ENCODE assay signal across 8 cellular contexts in genomic region chr20:45890077-45890996, GRCh38. TPM values are rescaled to one million over a fixed set of nuclear protein-coding genes. Genes with fewer than 3 reads are reported as not detected.
A peak's percentile ranks its signal among the peaks of the same experiment; 100 is the strongest.
DNase-seq lines count a peak whose midpoint lies in the region; ATAC-seq and TF ChIP-seq lines count a peak whose summit lies in the region.

No MANE protein-coding gene starts in this region.

- H3K4me1 Mint-ChIP-seq in brain: peaks cover 29% of the 10 kb centered on the region

- H3K27me3 Mint-ChIP-seq in brain: no peaks in the 10 kb centered on the region

- peaks cover 7% of the 10 kb centered on the region for H3K36me3 Mint-ChIP-seq in brain

- H3K9me3 Mint-ChIP-seq in brain: no peaks in the 10 kb centered on the region

- peak; percentile 44 to 74 for DNase-seq in NCI-H524 (lab: John Stamatoyannopoulos, UW)
- no peak for DNase-seq in NCI-H524 treated with DMSO at 0.1 percent for 48 hours (lab: John Stamatoyannopoulos, UW)
- peak; percentile 90 for DNase-seq in HT-29 (ENCODE audit: low spot score)
- no peak for DNase-seq in SK-N-MC (ENCODE audit: low read depth, low spot score)
- peak in 48 of 51 donors; percentile 17 to 80 (median 58) for DNase-seq in hypothalamus (lab: John Stamatoyannopoulos, UW)
- peak; percentile 42 for DNase-seq in putamen (ENCODE audit: low spot score)

- H3K27ac ChIP-seq in SK-N-MC: no peak overlapping the region

- no peaks in the 10 kb centered on the region for H3K9me3 ChIP-seq in SK-N-MC (ENCODE audit: low read depth, low read length)

- no peaks in the 10 kb centered on the region for H3K36me3 ChIP-seq in SK-N-MC (ENCODE audit: insufficient read depth, low read length)

- H3K4me3 Mint-ChIP-seq in brain: peak overlapping the region; percentile 92 to 98 (median 95)

- ATAC-seq in HG02884 (IDR thresholded peaks at IDR 0.05; ENCODE audit: unreplicated experiment): no peak

- peak overlapping the region; percentile 94 to 97 (median 95) for H3K27ac Mint-ChIP-seq in brain

- peak overlapping the region; percentile 93 for H3K9ac ChIP-seq in SK-N-MC (ENCODE audit: insufficient read length)

- TF ChIP-seq CTCF in brain (conservative IDR thresholded peaks at IDR 0.05): peak; percentile 68 to 76

- peak overlapping the region; percentile 99 for H3K4me3 ChIP-seq in SK-N-MC

RNA-seq across cellular contexts. Expression of gene NEURL2, which starts 0.7 kb away (rescaled TPM):
- total RNA-seq in HT-29 (2014; rRNA removed; shearing (Covaris generic)): 8.9 and 11.4 TPM in 2 replicates
- polyA plus RNA-seq in brain (ENCODE audit: insufficient read depth, low read depth, low replicate concordance): 1.9 TPM

RNA-seq across cellular contexts. Expression of gene CTSA, which starts 0.8 kb away (rescaled TPM):
- 151 and 162 TPM in 2 replicates for total RNA-seq in HT-29 (2014; rRNA removed; shearing (Covaris generic))
- polyA plus RNA-seq in brain (ENCODE audit: insufficient read depth, low read depth, low replicate concordance): 89.7 TPM

RNA-seq across cellular contexts. Expression of gene SPATA25, which starts 2.9 kb away (rescaled TPM):
- 7.1 and 10.4 TPM in 2 replicates for total RNA-seq in HT-29 (2014; rRNA removed; shearing (Covaris generic))
- polyA plus RNA-seq in brain (ENCODE audit: insufficient read depth, low read depth, low replicate concordance): 0.83 TPM

RNA-seq across cellular contexts. Expression of gene ZSWIM1, which starts 9.3 kb away (rescaled TPM):
- 16.1 and 20.2 TPM in 2 replicates for total RNA-seq in HT-29 (2014; rRNA removed; shearing (Covaris generic))
- 10.1 TPM for polyA plus RNA-seq in brain (ENCODE audit: insufficient read depth, low read depth, low replicate concordance)

RNA-seq across cellular contexts. Expression of gene PLTP, which starts 21.6 kb away (rescaled TPM):
- 1.0 and 2.1 TPM in 2 replicates for total RNA-seq in HT-29 (2014; rRNA removed; shearing (Covaris generic))
- 65.5 TPM for polyA plus RNA-seq in brain (ENCODE audit: insufficient read depth, low read depth, low replicate concordance)

Comparison
In these comparisons a context has a peak if more than half of its experiments do, and no peak if none do; other contexts are left out.
1. DNase-seq: peak in NCI-H524 (2 of 2), HT-29 (single experiment), hypothalamus (48 of 51) and putamen (single experiment); none in NCI-H524 treated with DMSO at 0.1 percent for 48 hours (single experiment) and SK-N-MC (single experiment).